In genomic region chr14:81402123-81402495, GRCh38 we compare ENCODE assay signal across 12 cellular contexts. TPM values are rescaled to one million over a fixed set of nuclear protein-coding genes. Genes with fewer than 3 reads are reported as not detected.
DNase-seq lines count a peak whose midpoint lies in the region; ATAC-seq, FAIRE-seq and TF ChIP-seq lines count a peak whose summit lies in the region.
"Had no signal": no experiment of that assay in that cellular context is flagged by ENCODE, and none has a peak within 500 bp of the region (broad histone marks: within the 10 kb centered on the region; RNA-seq: fewer than 3 reads in every experiment).

No MANE protein-coding gene starts in this region.

- dilution Hi-C loops in keratinocyte (cut with MboI; ENCODE audit: extremely low pct_ligation_motif_present, low sequenced_read_pairs): no loop called here

- H3K9ac ChIP-seq in keratinocyte (ENCODE audit: control insufficient read depth, extremely low read depth, insufficient read depth, low read length) (peak overlapping the region; percentile 49), kidney (ENCODE audit: low read length in 2 of 2) (no peak overlapping the region)

- H3K4me1 Mint-ChIP-seq in Caco-2 (ENCODE audit: low read depth, unreplicated experiment): no peaks in the 10 kb centered on the region

- no peak overlapping the region for H3K4me3 ChIP-seq in Caco-2 (ENCODE audit: low read depth, low read length)
- H3K4me3 ChIP-seq in RWPE2 (ENCODE audit: severe bottlenecking): no peak overlapping the region
- H3K4me3 ChIP-seq in keratinocyte (ENCODE audit: control insufficient read depth in 2 of 3, extremely low read depth in 1 of 3, insufficient read depth in 2 of 3, low read depth in 1 of 3, low read length in 3 of 3): no peak overlapping the region
- H3K4me3 ChIP-seq in kidney (ENCODE audit: low read length in 2 of 2): no peak overlapping the region
- H3K4me3 ChIP-seq: tibial nerve had no signal

- no peak for TF ChIP-seq POLR2A in GM18505 (IDR thresholded peaks at IDR 0.05; ENCODE audit: borderline replicate concordance, extremely low read depth, insufficient read depth, insufficient read length)

- peak overlapping the region; percentile 74 for H3K4me2 ChIP-seq in keratinocyte (ENCODE audit: control insufficient read depth, extremely low read depth, insufficient read depth, low read depth, low read length)

- no peaks in the 10 kb centered on the region for H4K20me1 ChIP-seq in keratinocyte (ENCODE audit: control insufficient read depth, extremely low read depth, insufficient read depth, low read length)

- H3K9me1 ChIP-seq in keratinocyte (ENCODE audit: control insufficient read depth, extremely low read depth, insufficient read depth, low read length): no peaks in the 10 kb centered on the region

- BruUV-seq in Caco-2 (replicated peaks; lab: Mats Ljungman, UMichigan): no TSS peak

- no peak overlapping the region for H2AFZ ChIP-seq in keratinocyte (ENCODE audit: control insufficient read depth, low read length)

- POLR2A ChIA-PET in Caco-2 (lab: Charles Lee): no interaction called here

- H3K36me3 ChIP-seq in Caco-2 (ENCODE audit: control insufficient read depth, insufficient read depth, low read length) (no peaks in the 10 kb centered on the region), RWPE2 (ENCODE audit: low read depth) (peaks cover 9% of the 10 kb centered on the region), keratinocyte (ENCODE audit: control insufficient read depth in 2 of 2, extremely low read depth in 1 of 2, insufficient read depth in 2 of 2, low read length in 2 of 2) (peaks cover 2 to 3% of the 10 kb centered on the region in 2 experiments), kidney (ENCODE audit: control insufficient read depth in 1 of 2, insufficient read depth in 2 of 2, low read length in 2 of 2) (peaks cover 0 to 10% of the 10 kb centered on the region in 2 donors)
- H3K36me3 ChIP-seq: tibial nerve had no signal

- DNase-seq in Caco-2 (no peak), RWPE2 (ENCODE audit: low spot score) (no peak), keratinocyte (ENCODE audit: low read depth, low spot score) (no peak), kidney (no peak), posterior cingulate gyrus (no peak), dermis blood vessel endothelial cell (no peak)
- DNase-seq: stimulated activated CD4-positive, alpha-beta T cell treated with anti-CD3 and anti-CD28 coated beads, Interleukin-12 subunit alpha, Interleukin-12 subunit beta, amount 100 ng/mL, for 4 hours had no signal

- H3K27me3 ChIP-seq in Caco-2 (replicated peaks; ENCODE audit: control insufficient read depth, insufficient read depth, low read length) (no peaks in the 10 kb centered on the region), RWPE2 (ENCODE audit: insufficient read depth, poor library complexity, severe bottlenecking) (no peaks in the 10 kb centered on the region), keratinocyte (ENCODE audit: control insufficient read depth, extremely low read depth, insufficient read depth, low read length) (no peaks in the 10 kb centered on the region)
- H3K27me3 ChIP-seq: tibial nerve had no signal

- no peaks in the 10 kb centered on the region for H3K36me3 Mint-ChIP-seq in Caco-2 (ENCODE audit: insufficient read depth, unreplicated experiment)

- CTCF ChIA-PET in Caco-2 (lab: Charles Lee): no interaction called here

- H3K27ac Mint-ChIP-seq in Caco-2 (ENCODE audit: unreplicated experiment): peak overlapping the region; percentile 9

- H3K27ac ChIP-seq in RWPE2 (ENCODE audit: poor library complexity, severe bottlenecking) (peak overlapping the region; percentile 98), keratinocyte (ENCODE audit: control insufficient read depth, insufficient read depth, low read length) (peak overlapping the region; percentile 93), kidney (ENCODE audit: low read depth in 2 of 2, low read length in 2 of 2) (no peak overlapping the region)

- no peak for TF ChIP-seq CTCF in Caco-2 (IDR thresholded peaks at IDR 0.05; ENCODE audit: insufficient read depth in 1 of 2, low read depth in 1 of 2, low read length in 1 of 2, severe bottlenecking in 1 of 2, unreplicated experiment in 1 of 2)
- TF ChIP-seq CTCF in RWPE2 (IDR thresholded peaks at IDR 0.05; ENCODE audit: poor library complexity, severe bottlenecking): no peak
- no peak for TF ChIP-seq CTCF in keratinocyte (optimal IDR thresholded peaks at IDR 0.05 in 1 of 3, IDR thresholded peaks at IDR 0.05 in 1 of 3, conservative IDR thresholded peaks at IDR 0.05 in 1 of 3; ENCODE audit: extremely low read depth in 1 of 3, insufficient read depth in 2 of 3, low read length in 3 of 3)
- no peak for TF ChIP-seq CTCF in kidney (IDR thresholded peaks at IDR 0.05; ENCODE audit: borderline replicate concordance, extremely low read depth, insufficient read depth)

- H3K9me3 ChIP-seq in Caco-2 (no peaks in the 10 kb centered on the region), RWPE2 (ENCODE audit: severe bottlenecking) (no peaks in the 10 kb centered on the region), keratinocyte (ENCODE audit: control insufficient read depth, low read depth, low read length) (no peaks in the 10 kb centered on the region), kidney (ENCODE audit: control insufficient read depth in 1 of 2, low read length in 2 of 2) (no peaks in the 10 kb centered on the region)
- H3K9me3 ChIP-seq: tibial nerve had no signal

- ATAC-seq in HG02588 (IDR thresholded peaks at IDR 0.05; ENCODE audit: unreplicated experiment): peak; percentile 37
- no peak; the same call in 2 of the 3 replicates for ATAC-seq in RWPE2 (ENCODE audit: low read depth)
- no peak for ATAC-seq in GM18505 (IDR thresholded peaks at IDR 0.05; ENCODE audit: unreplicated experiment)
- ATAC-seq: Panc1 had no signal

- peaks cover 15% of the 10 kb centered on the region for H3K4me1 ChIP-seq in Caco-2
- H3K4me1 ChIP-seq in RWPE2 (ENCODE audit: insufficient read depth, poor library complexity, severe bottlenecking): peaks cover 45% of the 10 kb centered on the region
- H3K4me1 ChIP-seq in keratinocyte (ENCODE audit: control insufficient read depth, extremely low read depth, insufficient read depth, low read length): peaks cover 33% of the 10 kb centered on the region
- peaks cover 13 to 18% of the 10 kb centered on the region in 2 donors for H3K4me1 ChIP-seq in kidney (ENCODE audit: control insufficient read depth in 1 of 2, insufficient read depth in 1 of 2, low read depth in 1 of 2, low read length in 2 of 2)

- no peaks in the 10 kb centered on the region for H3K79me2 ChIP-seq in keratinocyte (ENCODE audit: control insufficient read depth, insufficient read depth, low read length)

- peak; percentile 26 for FAIRE-seq in keratinocyte (lab: Jason Lieb, UNC)
- no peak for FAIRE-seq in kidney (lab: Jason Lieb, UNC)
- FAIRE-seq: HTR-8/SVneo had no signal

- no peak overlapping the region for H3K4me3 Mint-ChIP-seq in Caco-2 (ENCODE audit: unreplicated experiment)

- intact Hi-C loops in Caco-2 (cut with micrococcal nuclease; ENCODE audit: unreplicated experiment): no loop called here
- intact Hi-C loops in kidney (cut with DNase I): no loop called here
- intact Hi-C loops in posterior cingulate gyrus (cut with DNase I): no loop called here

- H3K9me3 Mint-ChIP-seq in Caco-2 (ENCODE audit: unreplicated experiment): peaks cover 10% of the 10 kb centered on the region

- H3K27me3 Mint-ChIP-seq in Caco-2 (ENCODE audit: insufficient read depth, unreplicated experiment): no peaks in the 10 kb centered on the region

RNA-seq across cellular contexts. Expression of gene STON2, which starts 2.0 kb away (rescaled TPM):
- total RNA-seq in Caco-2 (2022) (37.1 and 43.5 TPM in 2 replicates), kidney (86.6 TPM), dermis blood vessel endothelial cell (100 and 119 TPM in 2 replicates)
- polyA plus RNA-seq in keratinocyte (82.3 to 103 TPM (median 103 TPM) in 3 replicates), kidney (ENCODE audit: insufficient read depth, low read depth, low replicate concordance) (14.8 TPM)
- 12.9 TPM for polyA plus RNA-seq in keratinocyte (2011; ENCODE audit: low read depth)
- 48.4 and 74.3 TPM in 2 replicates for polyA plus RNA-seq in keratinocyte (2011; cell fraction: cytosol; rRNA removed)
- 118 and 122 TPM in 2 replicates for polyA plus RNA-seq in keratinocyte (2011; cell fraction: nucleus; rRNA removed)
- polyA plus RNA-seq in keratinocyte (2012; ENCODE audit: low replicate concordance): 25.6 and 53.0 TPM in 2 replicates
- polyA minus RNA-seq in keratinocyte: 265 to 559 TPM (median 447 TPM) in 3 replicates
- 273 TPM for polyA minus RNA-seq in keratinocyte (2011; cell fraction: cytosol; rRNA and poly(A)+ RNA removed)
- polyA minus RNA-seq in keratinocyte (2011; cell fraction: nucleus; rRNA and poly(A)+ RNA removed): 304 and 525 TPM in 2 replicates

Comparison
In these comparisons a context has a peak if more than half of its experiments do, and no peak if none do; other contexts are left out.
1. H3K27ac ChIP-seq: peak in RWPE2 (single experiment) and keratinocyte (single experiment); none in kidney (0 of 2).